16 cellular contexts compared by ENCODE assay signal in genomic region chr13:40958655-40959054, GRCh38.
A peak's percentile ranks its signal among the peaks of the same experiment; 100 is the strongest.
DNase-seq lines count a peak whose midpoint lies in the region; ATAC-seq, FAIRE-seq and TF ChIP-seq lines count a peak whose summit lies in the region.
"Had no signal": no experiment of that assay in that cellular context is flagged by ENCODE, and none has a peak within 500 bp of the region (broad histone marks: within the 10 kb centered on the region; RNA-seq: fewer than 3 reads in every experiment).

No MANE protein-coding gene starts in this region.

- H4K20me1 ChIP-seq in IMR-90 (ENCODE audit: insufficient read depth, low read length) (peaks cover 9% of the 10 kb centered on the region; the same call in 1 of the 2 replicates), K562 (replicated peaks; ENCODE audit: control insufficient read depth, insufficient read depth, low read length) (no peaks in the 10 kb centered on the region)

- intact Hi-C loops in activated CD4-positive, alpha-beta T cell treated with anti-CD3 and anti-CD28 coated beads for 36 hours (cut with DNase I, micrococcal nuclease), result no loop called here
- intact Hi-C loops in activated CD4-positive, alpha-beta T cell treated with anti-CD3 and anti-CD28 coated beads, Interleukin-2, amount 10 ng/mL, durations not matched to agents 24 days and 14 days (cut with micrococcal nuclease), result no loop called here
- intact Hi-C loops in IMR-90 (cut with micrococcal nuclease), result no loop called here
- intact Hi-C loops in K562 (cut with micrococcal nuclease), result no loop called here

- H2BK120ac ChIP-seq in IMR-90 (ENCODE audit: low read depth, low read length), result no peak overlapping the region

- H3K4ac ChIP-seq in IMR-90 (ENCODE audit: low read depth, low read length), result no peak overlapping the region

- TF ChIP-seq EP300 in K562 (IDR thresholded peaks at IDR 0.05; ENCODE audit: low read length), result no peak

- WGBS in IMR-90 (ENCODE audit: extremely low coverage in 2 of 2, insufficient read length in 1 of 2), 2 experiments, result 100% methylated on average over 2 of the region's 5 CpGs; no CpG with 5 or more reads in 1 of the 2 experiments
- 87% methylated on average over 5 of the region's 5 CpGs for WGBS in K562 (ENCODE audit: insufficient coverage, low coverage, missing lambda C conversion rate)
- 94 to 100% methylated on average over 5 of the region's 5 CpGs for whole genome bisulfite sequencing in endodermal cell (ENCODE audit: insufficient coverage in 1 of 2, insufficient read length in 1 of 2), 2 experiments

- FAIRE-seq in K562 (lab: Jason Lieb, UNC), result no peak
- FAIRE-seq: GM12878 had no signal

- H2AFZ ChIP-seq in IMR-90 (replicated peaks; ENCODE audit: low read length, poor library complexity) (no peak overlapping the region), K562 (ENCODE audit: low read depth, low read length) (no peak overlapping the region)
- H2AFZ ChIP-seq: GM23248 had no signal

- no peak overlapping the region for H2BK20ac ChIP-seq in IMR-90 (ENCODE audit: low read depth, low read length)

- H3K4me1 ChIP-seq in IMR-90 (ENCODE audit: control insufficient read depth, insufficient read depth, low read length) (no peaks in the 10 kb centered on the region), K562 (replicated peaks in 1 of 2; ENCODE audit: control insufficient read depth in 2 of 2, insufficient read depth in 2 of 2, low read length in 2 of 2) (peaks cover 0 to 7% of the 10 kb centered on the region in 2 experiments; a peak in 3 of 5 replicates), neutrophil (ENCODE audit: control insufficient read depth in 1 of 2, insufficient read depth in 1 of 2, low read depth in 1 of 2, low read length in 1 of 2) (peaks cover 41 to 42% of the 10 kb centered on the region in 2 experiments), endodermal cell (ENCODE audit: control insufficient read depth, insufficient read depth, low read length) (no peaks in the 10 kb centered on the region)

- H3K4me2 ChIP-seq in IMR-90 (ENCODE audit: low read depth, low read length) (no peak overlapping the region), K562 (ENCODE audit: insufficient read depth, low read length) (no peak overlapping the region)
- H3K4me2 ChIP-seq: BLaER1, KMS-11 had no signal

- no peak overlapping the region for H3K4me3 ChIP-seq in IMR-90 (ENCODE audit: insufficient read depth, low read depth, low read length)
- H3K4me3 ChIP-seq in K562, result no peak overlapping the region
- H3K4me3 ChIP-seq in neutrophil (ENCODE audit: low read depth in 1 of 2, low read length in 1 of 2), result no peak overlapping the region
- H3K4me3 ChIP-seq in endodermal cell (ENCODE audit: low read length), result no peak overlapping the region
- H3K4me3 ChIP-seq: BLaER1, GM12878, GM23248 had no signal

- BruUV-seq in IMR-90 (replicated peaks; lab: Mats Ljungman, UMichigan) (no TSS peak), K562 (replicated peaks; lab: Mats Ljungman, UMichigan) (no TSS peak)

- no peak for TF ChIP-seq RAD21 in IMR-90 (IDR thresholded peaks at IDR 0.05; ENCODE audit: low read length)
- TF ChIP-seq RAD21 in K562 (CRISPR knock-in tag; conservative IDR thresholded peaks at IDR 0.05 in 1 of 2, IDR thresholded peaks at IDR 0.05 in 1 of 2), result no peak

- H3K9me3 Mint-ChIP-seq in activated CD4-positive, alpha-beta T cell treated with anti-CD3 and anti-CD28 coated beads for 36 hours (ENCODE audit: low read depth), result no peaks in the 10 kb centered on the region
- peaks cover 8% of the 10 kb centered on the region for H3K9me3 Mint-ChIP-seq in activated CD4-positive, alpha-beta T cell treated with anti-CD3 and anti-CD28 coated beads, Interleukin-2, amount 10 ng/mL, durations not matched to agents 24 days and 14 days
- H3K9me3 Mint-ChIP-seq in endodermal cell, result peaks cover 25% of the 10 kb centered on the region

- H3K27me3 ChIP-seq in IMR-90 (ENCODE audit: control insufficient read depth, insufficient read depth, low read length) (no peaks in the 10 kb centered on the region), K562 (ENCODE audit: control insufficient read depth in 2 of 2, insufficient read depth in 2 of 2, low read length in 2 of 2) (no peaks in the 10 kb centered on the region), neutrophil (no peaks in the 10 kb centered on the region), endodermal cell (ENCODE audit: control insufficient read depth, insufficient read depth, low read length, poor library complexity, severe bottlenecking) (no peaks in the 10 kb centered on the region)
- H3K27me3 ChIP-seq: BLaER1 had no signal

- H3K18ac ChIP-seq in IMR-90 (ENCODE audit: low read depth, low read length), result no peak overlapping the region

- H3K4me1 Mint-ChIP-seq in activated CD4-positive, alpha-beta T cell treated with anti-CD3 and anti-CD28 coated beads for 36 hours, result peaks cover 43% of the 10 kb centered on the region
- H3K4me1 Mint-ChIP-seq in activated CD4-positive, alpha-beta T cell treated with anti-CD3 and anti-CD28 coated beads, Interleukin-2, amount 10 ng/mL, durations not matched to agents 24 days and 14 days, result peaks cover 35% of the 10 kb centered on the region
- peaks cover 1% of the 10 kb centered on the region for H3K4me1 Mint-ChIP-seq in endodermal cell

- no peak for ATAC-seq in activated CD4-positive, alpha-beta T cell treated with anti-CD3 and anti-CD28 coated beads for 36 hours
- no peak for ATAC-seq in IMR-90 (ENCODE audit: low read depth)
- ATAC-seq in K562, result no peak
- ATAC-seq in GM21381 (IDR thresholded peaks at IDR 0.05; ENCODE audit: unreplicated experiment), result no peak
- ATAC-seq: GM12878 had no signal

- POLR2A ChIA-PET in activated CD4-positive, alpha-beta T cell treated with anti-CD3 and anti-CD28 coated beads for 36 hours (lab: Charles Lee), result no interaction called here
- POLR2A ChIA-PET in IMR-90 (lab: Charles Lee; ENCODE audit: unreplicated experiment) (no interaction called here), K562 (lab: Yijun Ruan, JAX) (no interaction called here)

- H3K9ac ChIP-seq in IMR-90 (ENCODE audit: low read depth, low read length) (no peak overlapping the region), K562 (ENCODE audit: insufficient read depth in 1 of 2, low read depth in 2 of 2, low read length in 2 of 2) (no peak overlapping the region), endodermal cell (ENCODE audit: extremely low read depth, low read length, poor library complexity, severe bottlenecking) (no peak overlapping the region)
- H3K9ac ChIP-seq: BLaER1, GM23248, KMS-11 had no signal

- H3K23ac ChIP-seq in IMR-90 (ENCODE audit: low read depth, low read length), result no peak overlapping the region

- H2BK5ac ChIP-seq in IMR-90 (ENCODE audit: low read depth, low read length, poor library complexity, severe bottlenecking), result no peak overlapping the region

- peak overlapping the region; percentile 52 for H3K27ac Mint-ChIP-seq in activated CD4-positive, alpha-beta T cell treated with anti-CD3 and anti-CD28 coated beads for 36 hours
- H3K27ac Mint-ChIP-seq in activated CD4-positive, alpha-beta T cell treated with anti-CD3 and anti-CD28 coated beads, Interleukin-2, amount 10 ng/mL, durations not matched to agents 24 days and 14 days, result no peak overlapping the region
- H3K27ac Mint-ChIP-seq in endodermal cell, result no peak overlapping the region

- H3K27ac ChIP-seq in IMR-90 (ENCODE audit: insufficient read depth, low read length) (no peak overlapping the region), K562 (ENCODE audit: extremely low read depth, low read depth, low read length) (no peak overlapping the region), neutrophil (peak overlapping the region; percentile 33), endodermal cell (ENCODE audit: low read depth, low read length) (no peak overlapping the region)
- H3K27ac ChIP-seq: 22Rv1, BLaER1, GM23248, KMS-11 had no signal

- H2AK9ac ChIP-seq in IMR-90 (replicated peaks; ENCODE audit: low read depth, low read length, poor library complexity), result peak overlapping the region; percentile 5

- in situ Hi-C loops in IMR-90 (cut with MboI; ENCODE audit: low sequenced_read_pairs), result no loop called here
- in situ Hi-C loops in K562 (cut with MboI), result no loop called here

- dilution Hi-C loops in IMR-90 (cut with HindIII; ENCODE audit: low sequenced_read_pairs, unreplicated experiment), result no loop called here

- peaks cover 13% of the 10 kb centered on the region for H3K36me3 ChIP-seq in IMR-90 (ENCODE audit: control insufficient read depth, insufficient read depth, low read length)
- H3K36me3 ChIP-seq in K562 (ENCODE audit: control insufficient read depth, insufficient read depth, low read length), result peaks cover 36% of the 10 kb centered on the region
- H3K36me3 ChIP-seq in neutrophil, result peaks cover 18% of the 10 kb centered on the region
- peaks cover 16% of the 10 kb centered on the region for H3K36me3 ChIP-seq in endodermal cell (ENCODE audit: control insufficient read depth, insufficient read depth, low read length)

- no peak overlapping the region for H3K4me3 Mint-ChIP-seq in activated CD4-positive, alpha-beta T cell treated with anti-CD3 and anti-CD28 coated beads for 36 hours
- H3K4me3 Mint-ChIP-seq in activated CD4-positive, alpha-beta T cell treated with anti-CD3 and anti-CD28 coated beads, Interleukin-2, amount 10 ng/mL, durations not matched to agents 24 days and 14 days, result no peak overlapping the region
- H3K4me3 Mint-ChIP-seq in endodermal cell, result no peak overlapping the region

- CTCF ChIA-PET in activated CD4-positive, alpha-beta T cell treated with anti-CD3 and anti-CD28 coated beads for 36 hours (lab: Charles Lee), result interaction anchor here (0.5 to 1.3 kb wide), 2 partner anchors 15 to 680 kb away, joined by 3 read pairs; no protein-coding TSS in a partner anchor
- CTCF ChIA-PET in IMR-90 (lab: Yijun Ruan, JAX), result no interaction called here
- CTCF ChIA-PET in K562 (lab: Yijun Ruan, JAX; ENCODE audit: low intra/inter-chr PET ratio), result no interaction called here

- H4K91ac ChIP-seq in IMR-90 (ENCODE audit: insufficient read depth, low read depth, low read length), result no peak overlapping the region

- no peak for TF ChIP-seq POLR2A in IMR-90 (IDR thresholded peaks at IDR 0.05; ENCODE audit: low read depth, low read length)
- TF ChIP-seq POLR2A in K562 (conservative IDR thresholded peaks at IDR 0.05), result no peak

- H4K5ac ChIP-seq in IMR-90 (ENCODE audit: low read depth, low read length), result no peak overlapping the region

- H3K27me3 Mint-ChIP-seq in activated CD4-positive, alpha-beta T cell treated with anti-CD3 and anti-CD28 coated beads for 36 hours, result no peaks in the 10 kb centered on the region
- no peaks in the 10 kb centered on the region for H3K27me3 Mint-ChIP-seq in activated CD4-positive, alpha-beta T cell treated with anti-CD3 and anti-CD28 coated beads, Interleukin-2, amount 10 ng/mL, durations not matched to agents 24 days and 14 days
- no peaks in the 10 kb centered on the region for H3K27me3 Mint-ChIP-seq in endodermal cell (ENCODE audit: insufficient read depth)

- no peak for DNase-seq in activated CD4-positive, alpha-beta T cell treated with anti-CD3 and anti-CD28 coated beads for 36 hours
- no peak for DNase-seq in activated CD4-positive, alpha-beta T cell treated with anti-CD3 and anti-CD28 coated beads, Interleukin-2, amount 10 ng/mL, durations not matched to agents 24 days and 14 days
- DNase-seq in IMR-90 (no peak), K562 (ENCODE audit: extremely low read depth in 1 of 4, low spot score in 3 of 4) (no peak), endodermal cell (no peak), NCI-H2029 (lab: John Stamatoyannopoulos, UW) (no peak)
- DNase-seq: Caco-2, GM23248, NCI-H1092, NCI-H774 had no signal

- H4K8ac ChIP-seq in IMR-90 (ENCODE audit: low read depth in 2 of 2, low read length in 2 of 2), result no peak overlapping the region

- H3K36me3 Mint-ChIP-seq in activated CD4-positive, alpha-beta T cell treated with anti-CD3 and anti-CD28 coated beads for 36 hours (ENCODE audit: low read depth), result peaks cover 43% of the 10 kb centered on the region
- peaks cover 46% of the 10 kb centered on the region for H3K36me3 Mint-ChIP-seq in activated CD4-positive, alpha-beta T cell treated with anti-CD3 and anti-CD28 coated beads, Interleukin-2, amount 10 ng/mL, durations not matched to agents 24 days and 14 days (ENCODE audit: low read depth)
- H3K36me3 Mint-ChIP-seq in endodermal cell (ENCODE audit: low read depth), result peaks cover 40% of the 10 kb centered on the region

- H3K9me3 ChIP-seq in IMR-90 (ENCODE audit: control insufficient read depth, insufficient read depth, low read length), result no peaks in the 10 kb centered on the region
- H3K9me3 ChIP-seq in K562 (replicated peaks; ENCODE audit: control insufficient read depth, insufficient read depth, low read depth, low read length), result no peaks in the 10 kb centered on the region
- H3K9me3 ChIP-seq in neutrophil, result no peaks in the 10 kb centered on the region
- H3K9me3 ChIP-seq in endodermal cell (ENCODE audit: control insufficient read depth, low read length), result peaks cover 17% of the 10 kb centered on the region
- H3K9me3 ChIP-seq: Caco-2 had no signal

- H3K56ac ChIP-seq in IMR-90 (ENCODE audit: extremely low read depth, insufficient read depth, low read length), result no peak overlapping the region

- no peak overlapping the region for H2AK5ac ChIP-seq in IMR-90 (ENCODE audit: low read depth, low read length)

- TF ChIP-seq CTCF in IMR-90 (conservative IDR thresholded peaks at IDR 0.05; ENCODE audit: low read depth, low read length), result no peak
- no peak for TF ChIP-seq CTCF in K562 (IDR thresholded peaks at IDR 0.05 in 2 of 3, conservative IDR thresholded peaks at IDR 0.05 in 1 of 3; ENCODE audit: insufficient read depth in 2 of 3, low read depth in 1 of 3, low read length in 3 of 3)
- no peak for TF ChIP-seq CTCF in neutrophil (IDR thresholded peaks at IDR 0.05)
- TF ChIP-seq CTCF in endodermal cell (conservative IDR thresholded peaks at IDR 0.05), result no peak

- peaks cover 19 to 33% of the 10 kb centered on the region in 2 experiments for H3K79me1 ChIP-seq in IMR-90 (ENCODE audit: low read depth in 1 of 2, low read length in 2 of 2)

- peaks cover 61% of the 10 kb centered on the region for H3K79me2 ChIP-seq in K562 (ENCODE audit: control insufficient read depth, insufficient read depth, low read length)

- H2BK15ac ChIP-seq in IMR-90 (ENCODE audit: low read depth, low read length), result no peak overlapping the region

- no peak overlapping the region for H3K14ac ChIP-seq in IMR-90 (replicated peaks; ENCODE audit: low read depth, low read length)

- H3K9me1 ChIP-seq in IMR-90 (ENCODE audit: insufficient read depth, low read length) (peaks cover 7% of the 10 kb centered on the region), K562 (ENCODE audit: control insufficient read depth, insufficient read depth, low read length) (no peaks in the 10 kb centered on the region)
